Comparison of ENCODE assay signal across 35 cellular contexts in genomic region chr13:93344048-93344447, GRCh38.
"Had no signal": no experiment of that assay in that cellular context is flagged by ENCODE, and none has a peak within 500 bp of the region (broad histone marks: within the 10 kb centered on the region; RNA-seq: fewer than 3 reads in every experiment).

No MANE protein-coding gene starts in this region.

- H3K27me3 ChIP-seq: ascending aorta, gastroesophageal sphincter, hepatocyte, stomach, thyroid gland, upper lobe of left lung, vagina had no signal

- ATAC-seq: activated CD4-positive, CD25-positive, alpha-beta regulatory T cell treated with anti-CD3 and anti-CD28 coated beads, Interleukin-2, amount 50 U/mL, for 24 hours; effector memory CD8-positive, alpha-beta T cell; gastroesophageal sphincter; naive thymus-derived CD4-positive, alpha-beta T cell; psoas muscle; stimulated activated memory B cell treated with anti-CD40 and anti-IgM and Interleukin-4, amounts not matched to agents 10 μg/mL and 1 μg/mL and 100 μg/mL, for 72 hours had no signal

- H3K9ac ChIP-seq: parathyroid adenoma had no signal

- H3K4me1 Mint-ChIP-seq: activated naive CD4-positive, alpha-beta T cell treated with anti-CD3 and anti-CD28 coated beads, Interleukin-2, amount 10 ng/mL, durations not matched to agents 7 days and 5 days; activated naive CD8-positive, alpha-beta T cell treated with anti-CD3 and anti-CD28 coated beads, Interleukin-2, amount 10 ng/mL, durations not matched to agents 7 days and 5 days; stimulated activated memory B cell treated with anti-CD40 and anti-IgM and Interleukin-4, amounts not matched to agents 10 μg/mL and 1 μg/mL and 100 μg/mL, for 72 hours had no signal

- H3K36me3 Mint-ChIP-seq: activated naive CD4-positive, alpha-beta T cell treated with anti-CD3 and anti-CD28 coated beads, Interleukin-2, amount 10 ng/mL, durations not matched to agents 7 days and 5 days; activated naive CD8-positive, alpha-beta T cell treated with anti-CD3 and anti-CD28 coated beads, Interleukin-2, amount 10 ng/mL, durations not matched to agents 7 days and 5 days; naive thymus-derived CD4-positive, alpha-beta T cell; stimulated activated memory B cell treated with anti-CD40 and anti-IgM and Interleukin-4, amounts not matched to agents 10 μg/mL and 1 μg/mL and 100 μg/mL, for 72 hours had no signal

- DNase-seq: activated CD4-positive, alpha-beta T cell treated with anti-CD3 and anti-CD28 coated beads for 48 hours; activated CD4-positive, alpha-beta T cell treated with anti-CD3 and anti-CD28 coated beads, Interleukin-2, amount 50 U/mL, for 48 hours; activated CD8-positive, alpha-beta memory T cell treated with anti-CD3 and anti-CD28 coated beads for 24 hours; activated CD8-positive, alpha-beta memory T cell treated with anti-CD3 and anti-CD28 coated beads, Interleukin-2, amount 50 U/mL, for 4 hours; activated effector memory CD4-positive, alpha-beta T cell treated with anti-CD3 and anti-CD28 coated beads, Interleukin-2, amount 50 U/mL, for 16 hours; activated naive CD4-positive, alpha-beta T cell treated with anti-CD3 and anti-CD28 coated beads, Interleukin-2, amount 10 ng/mL, durations not matched to agents 7 days and 5 days; activated naive CD8-positive, alpha-beta T cell treated with anti-CD3 and anti-CD28 coated beads, Interleukin-2, amount 10 ng/mL, durations not matched to agents 7 days and 5 days; activated T-cell treated with anti-CD3 and anti-CD28 coated beads, Interleukin-2, amount 50 U/mL, for 1 hour; effector memory CD8-positive, alpha-beta T cell; islet precursor cell; mammary epithelial cell; midbrain; naive thymus-derived CD4-positive, alpha-beta T cell; occipital lobe; psoas muscle; stimulated activated CD4-positive, alpha-beta T cell treated with anti-CD3 and anti-CD28 coated beads, Interleukin-1b, Interleukin-23, amount 100 ng/mL, for 48 hours; stimulated activated CD4-positive, alpha-beta T cell treated with anti-CD3 and anti-CD28 coated beads, Interleukin-4, amount 100 ng/mL, for 4 hours; stimulated activated CD8-positive, alpha-beta memory T cell treated with anti-CD3 and anti-CD28 coated beads, Interleukin-4, amount 100 ng/mL, for 48 hours; stomach; thyroid gland; upper lobe of left lung had no signal

- H3K9me3 ChIP-seq: ascending aorta, gastroesophageal sphincter, psoas muscle, thyroid gland, vagina had no signal

- FAIRE-seq: endothelial cell of umbilical vein had no signal

- H3K79me2 ChIP-seq: parathyroid adenoma had no signal

- H3K4me3 ChIP-seq: ascending aorta, coronary artery, gastroesophageal sphincter, hepatocyte, psoas muscle, smooth muscle cell, stomach, thyroid gland, upper lobe of left lung, vagina had no signal

- H3K9me3 Mint-ChIP-seq: activated T-helper 1 cell treated with anti-CD3 and anti-CD28 coated beads, Interleukin-12 subunit alpha, Interleukin-12 subunit beta, Interleukin-2, Interleukin-4 antibody, amounts not matched to agents 30 ng/mL and 10 ng/mL and 1 ng/mL, durations not matched to agents 14 hours and 24 hours and 36 hours had no signal

- H2AFZ ChIP-seq: hepatocyte, parathyroid adenoma had no signal

- H3K27ac ChIP-seq: ascending aorta, coronary artery, gastroesophageal sphincter, hepatocyte, parathyroid adenoma, psoas muscle, stomach, thyroid gland, upper lobe of left lung, vagina, VCaP had no signal

- H3K27me3 Mint-ChIP-seq: activated naive CD4-positive, alpha-beta T cell treated with anti-CD3 and anti-CD28 coated beads, Interleukin-2, amount 10 ng/mL, durations not matched to agents 7 days and 5 days; activated naive CD8-positive, alpha-beta T cell treated with anti-CD3 and anti-CD28 coated beads, Interleukin-2, amount 10 ng/mL, durations not matched to agents 7 days and 5 days; brain; effector memory CD8-positive, alpha-beta T cell; naive thymus-derived CD4-positive, alpha-beta T cell; stimulated activated memory B cell treated with anti-CD40 and anti-IgM and Interleukin-4, amounts not matched to agents 10 μg/mL and 1 μg/mL and 100 μg/mL, for 72 hours had no signal

- H3K4me2 ChIP-seq: hepatocyte had no signal

- H3K4me3 Mint-ChIP-seq: activated naive CD4-positive, alpha-beta T cell treated with anti-CD3 and anti-CD28 coated beads, Interleukin-2, amount 10 ng/mL, durations not matched to agents 7 days and 5 days; activated naive CD8-positive, alpha-beta T cell treated with anti-CD3 and anti-CD28 coated beads, Interleukin-2, amount 10 ng/mL, durations not matched to agents 7 days and 5 days; activated T-helper 1 cell treated with anti-CD3 and anti-CD28 coated beads, Interleukin-12 subunit alpha, Interleukin-12 subunit beta, Interleukin-2, Interleukin-4 antibody, amounts not matched to agents 30 ng/mL and 10 ng/mL and 1 ng/mL, durations not matched to agents 14 hours and 24 hours and 36 hours; effector memory CD8-positive, alpha-beta T cell; naive thymus-derived CD4-positive, alpha-beta T cell; neural crest cell; stimulated activated memory B cell treated with anti-CD40 and anti-IgM and Interleukin-4, amounts not matched to agents 10 μg/mL and 1 μg/mL and 100 μg/mL, for 72 hours had no signal

- H3K36me3 ChIP-seq: ascending aorta, gastroesophageal sphincter, stomach, thyroid gland, upper lobe of left lung, vagina had no signal

- H3K4me1 ChIP-seq: ascending aorta, gastroesophageal sphincter, parathyroid adenoma, psoas muscle, stomach, thyroid gland, upper lobe of left lung, vagina had no signal

- H3K27ac Mint-ChIP-seq: activated naive CD4-positive, alpha-beta T cell treated with anti-CD3 and anti-CD28 coated beads, Interleukin-2, amount 10 ng/mL, durations not matched to agents 7 days and 5 days; activated naive CD8-positive, alpha-beta T cell treated with anti-CD3 and anti-CD28 coated beads, Interleukin-2, amount 10 ng/mL, durations not matched to agents 7 days and 5 days; activated T-helper 1 cell treated with anti-CD3 and anti-CD28 coated beads, Interleukin-12 subunit alpha, Interleukin-12 subunit beta, Interleukin-2, Interleukin-4 antibody, amounts not matched to agents 30 ng/mL and 10 ng/mL and 1 ng/mL, durations not matched to agents 14 hours and 24 hours and 36 hours; effector memory CD8-positive, alpha-beta T cell; naive thymus-derived CD4-positive, alpha-beta T cell; stimulated activated memory B cell treated with anti-CD40 and anti-IgM and Interleukin-4, amounts not matched to agents 10 μg/mL and 1 μg/mL and 100 μg/mL, for 72 hours had no signal
